8 cellular contexts compared by ENCODE assay signal in genomic region chr1:234979316-234980223, GRCh38.
A peak's percentile ranks its signal among the peaks of the same experiment; 100 is the strongest.
DNase-seq lines count a peak whose midpoint lies in the region; ATAC-seq, FAIRE-seq and TF ChIP-seq lines count a peak whose summit lies in the region.

No MANE protein-coding gene starts in this region.

- H3K4me3 Mint-ChIP-seq in activated CD4-positive, alpha-beta memory T cell treated with anti-CD3 and anti-CD28 coated beads for 36 hours: peak overlapping the region; percentile 90

- no peaks in the 10 kb centered on the region for H3K27me3 Mint-ChIP-seq in activated CD4-positive, alpha-beta memory T cell treated with anti-CD3 and anti-CD28 coated beads for 36 hours

- H3K4me3 ChIP-seq in HL-60 (replicated peaks; ENCODE audit: insufficient read depth, low read length): peak overlapping the region; percentile 16
- no peak overlapping the region for H3K4me3 ChIP-seq in kidney (ENCODE audit: low read length in 2 of 2)
- H3K4me3 ChIP-seq in stomach smooth muscle (ENCODE audit: low read length in 2 of 2): no peak overlapping the region

- H3K4me1 ChIP-seq in kidney (ENCODE audit: control insufficient read depth in 1 of 2, insufficient read depth in 1 of 2, low read depth in 1 of 2, low read length in 2 of 2) (peaks cover 49 to 73% of the 10 kb centered on the region in 2 donors), stomach smooth muscle (ENCODE audit: control insufficient read depth, insufficient read depth, low read length) (peaks cover 58% of the 10 kb centered on the region)

- H3K9me3 ChIP-seq in kidney (ENCODE audit: control insufficient read depth in 1 of 2, low read length in 2 of 2) (no peaks in the 10 kb centered on the region), stomach smooth muscle (ENCODE audit: control insufficient read depth in 2 of 2, low read length in 2 of 2) (no peaks in the 10 kb centered on the region)

- H3K27me3 ChIP-seq in HL-60 (ENCODE audit: insufficient read depth, poor library complexity, severe bottlenecking) (no peaks in the 10 kb centered on the region), stomach smooth muscle (ENCODE audit: control insufficient read depth in 1 of 2, insufficient read depth in 2 of 2, low read length in 2 of 2) (no peaks in the 10 kb centered on the region)

- H3K36me3 Mint-ChIP-seq in activated CD4-positive, alpha-beta memory T cell treated with anti-CD3 and anti-CD28 coated beads for 36 hours: peaks cover 29% of the 10 kb centered on the region

- H3K27ac ChIP-seq in HL-60 (replicated peaks) (peak overlapping the region; percentile 99), kidney (ENCODE audit: low read depth in 2 of 2, low read length in 2 of 2) (peak overlapping the region; percentile 89 to 90), stomach smooth muscle (ENCODE audit: low read length) (peak overlapping the region; percentile 96)

- H3K9me3 Mint-ChIP-seq in activated CD4-positive, alpha-beta memory T cell treated with anti-CD3 and anti-CD28 coated beads for 36 hours: no peaks in the 10 kb centered on the region

- CTCF ChIA-PET in activated CD4-positive, alpha-beta memory T cell treated with anti-CD3 and anti-CD28 coated beads for 36 hours (lab: Charles Lee): interaction anchor here (0.9 to 3.2 kb wide), 9 partner anchors 9 to 480 kb away, joined by 3 to 15 read pairs (median 4); no protein-coding TSS in a partner anchor

- TF ChIP-seq CTCF in HL-60 (IDR thresholded peaks at IDR 0.05; ENCODE audit: insufficient read depth, low read length) (no peak), kidney (IDR thresholded peaks at IDR 0.05; ENCODE audit: borderline replicate concordance, extremely low read depth, insufficient read depth) (no peak)

- DNase-seq in HL-60 (ENCODE audit: low read depth in 1 of 2, low spot score in 1 of 2) (peak in 1 of 2 experiments; percentile 45), kidney (no peak), NCI-H446 treated with DMSO at 0.1 percent for 48 hours (lab: John Stamatoyannopoulos, UW) (no peak), GM03348 (ENCODE audit: low spot score) (no peak)
- DNase-seq in activated CD4-positive, alpha-beta memory T cell treated with anti-CD3 and anti-CD28 coated beads for 36 hours: no peak

- ATAC-seq in GM21423 (IDR thresholded peaks at IDR 0.05; ENCODE audit: unreplicated experiment): no peak
- no peak for ATAC-seq in HG03097 (IDR thresholded peaks at IDR 0.05; ENCODE audit: low FRiP score, unreplicated experiment)

- FAIRE-seq in kidney (lab: Jason Lieb, UNC): no peak

- intact Hi-C loops in activated CD4-positive, alpha-beta memory T cell treated with anti-CD3 and anti-CD28 coated beads for 36 hours (cut with micrococcal nuclease): loop anchor here (1.0 to 10.0 kb wide), 12 partner anchors 8 to 888 kb away; partner anchors contain the start of genes IRF2BP2 and LYST
- intact Hi-C loops in kidney (cut with DNase I): loop anchor here (10.0 kb wide), 2 partner anchors 95 to 365 kb away; partner anchors contain the start of gene IRF2BP2

- H3K4me1 Mint-ChIP-seq in activated CD4-positive, alpha-beta memory T cell treated with anti-CD3 and anti-CD28 coated beads for 36 hours (ENCODE audit: low read depth): peaks cover 84% of the 10 kb centered on the region

- peak overlapping the region; percentile 20 for H3K9ac ChIP-seq in kidney (ENCODE audit: low read length in 2 of 2)
- H3K9ac ChIP-seq in stomach smooth muscle (ENCODE audit: low read length in 2 of 2): peak overlapping the region; percentile 2 to 54

- POLR2A ChIA-PET in activated CD4-positive, alpha-beta memory T cell treated with anti-CD3 and anti-CD28 coated beads for 36 hours (lab: Charles Lee): interaction anchor here (0.5 to 5.0 kb wide), 22 partner anchors 9 to 376 kb away, joined by 3 to 42 read pairs (median 4); partner anchors contain the start of gene IRF2BP2

- H3K36me3 ChIP-seq in kidney (ENCODE audit: control insufficient read depth in 1 of 2, insufficient read depth in 2 of 2, low read length in 2 of 2) (no peaks in the 10 kb centered on the region), stomach smooth muscle (ENCODE audit: control insufficient read depth in 2 of 2, insufficient read depth in 2 of 2, low read length in 2 of 2) (no peaks in the 10 kb centered on the region)

- H3K27ac Mint-ChIP-seq in activated CD4-positive, alpha-beta memory T cell treated with anti-CD3 and anti-CD28 coated beads for 36 hours: peak overlapping the region; percentile 97
